ENCODE assay signal across 11 cellular contexts in genomic region chr16:78199325-78200022, GRCh38.
"Had no signal": no experiment of that assay in that cellular context is flagged by ENCODE, and none has a peak within 500 bp of the region (broad histone marks: within the 10 kb centered on the region; RNA-seq: fewer than 3 reads in every experiment).

No MANE protein-coding gene starts in this region.

- H3K4me3 Mint-ChIP-seq: activated CD4-positive, alpha-beta memory T cell treated with anti-CD3 and anti-CD28 coated beads, Interleukin-2, amount 10 ng/mL, durations not matched to agents 7 days and 5 days; activated CD4-positive, alpha-beta T cell treated with anti-CD3 and anti-CD28 coated beads for 36 hours; activated naive CD4-positive, alpha-beta T cell treated with anti-CD3 and anti-CD28 coated beads, Interleukin-2, amount 10 ng/mL, durations not matched to agents 7 days and 5 days; activated T-cell treated with anti-CD3 and anti-CD28 coated beads, Interleukin-2, amount 50 U/mL, for 24 hours; stimulated activated memory B cell treated with anti-CD40 and anti-IgM and Interleukin-4, amounts not matched to agents 10 μg/mL and 1 μg/mL and 100 μg/mL, for 72 hours; T-helper 1 cell treated with Interleukin-12 subunit alpha and Interleukin-12 subunit beta and Interleukin-4 antibody, amounts not matched to agents 30 μg/mL and 1 μg/mL, for 36 hours had no signal

- ATAC-seq: activated CD4-positive, alpha-beta T cell treated with anti-CD3 and anti-CD28 coated beads for 36 hours; left ventricle myocardium superior; stimulated activated memory B cell treated with anti-CD40 and anti-IgM and Interleukin-4, amounts not matched to agents 10 μg/mL and 1 μg/mL and 100 μg/mL, for 72 hours had no signal

- H3K27me3 Mint-ChIP-seq: activated CD4-positive, alpha-beta memory T cell treated with anti-CD3 and anti-CD28 coated beads, Interleukin-2, amount 10 ng/mL, durations not matched to agents 7 days and 5 days; activated CD4-positive, alpha-beta T cell treated with anti-CD3 and anti-CD28 coated beads for 36 hours; activated naive CD4-positive, alpha-beta T cell treated with anti-CD3 and anti-CD28 coated beads, Interleukin-2, amount 10 ng/mL, durations not matched to agents 7 days and 5 days; activated T-cell treated with anti-CD3 and anti-CD28 coated beads, Interleukin-2, amount 50 U/mL, for 24 hours; stimulated activated memory B cell treated with anti-CD40 and anti-IgM and Interleukin-4, amounts not matched to agents 10 μg/mL and 1 μg/mL and 100 μg/mL, for 72 hours had no signal

- DNase-seq: activated CD4-positive, alpha-beta memory T cell treated with anti-CD3 and anti-CD28 coated beads, Interleukin-2, amount 10 ng/mL, durations not matched to agents 7 days and 5 days; activated CD4-positive, alpha-beta T cell treated with anti-CD3 and anti-CD28 coated beads for 36 hours; activated naive CD4-positive, alpha-beta T cell treated with anti-CD3 and anti-CD28 coated beads, Interleukin-2, amount 10 ng/mL, durations not matched to agents 7 days and 5 days; activated T-cell treated with anti-CD3 and anti-CD28 coated beads, Interleukin-2, amount 50 U/mL, for 24 hours; dorsolateral prefrontal cortex; left ventricle myocardium superior; ovary; stimulated activated CD4-positive, alpha-beta T cell treated with anti-CD3 and anti-CD28 coated beads, Interleukin-2, amount 100 ng/mL, for 48 hours; thyroid gland had no signal

- H3K27ac Mint-ChIP-seq: activated CD4-positive, alpha-beta memory T cell treated with anti-CD3 and anti-CD28 coated beads, Interleukin-2, amount 10 ng/mL, durations not matched to agents 7 days and 5 days; activated CD4-positive, alpha-beta T cell treated with anti-CD3 and anti-CD28 coated beads for 36 hours; activated naive CD4-positive, alpha-beta T cell treated with anti-CD3 and anti-CD28 coated beads, Interleukin-2, amount 10 ng/mL, durations not matched to agents 7 days and 5 days; activated T-cell treated with anti-CD3 and anti-CD28 coated beads, Interleukin-2, amount 50 U/mL, for 24 hours; stimulated activated memory B cell treated with anti-CD40 and anti-IgM and Interleukin-4, amounts not matched to agents 10 μg/mL and 1 μg/mL and 100 μg/mL, for 72 hours; T-helper 1 cell treated with Interleukin-12 subunit alpha and Interleukin-12 subunit beta and Interleukin-4 antibody, amounts not matched to agents 30 μg/mL and 1 μg/mL, for 36 hours had no signal

- H3K36me3 Mint-ChIP-seq: activated naive CD4-positive, alpha-beta T cell treated with anti-CD3 and anti-CD28 coated beads, Interleukin-2, amount 10 ng/mL, durations not matched to agents 7 days and 5 days; stimulated activated memory B cell treated with anti-CD40 and anti-IgM and Interleukin-4, amounts not matched to agents 10 μg/mL and 1 μg/mL and 100 μg/mL, for 72 hours had no signal

- H3K9me3 ChIP-seq: ovary, thyroid gland had no signal

- H3K36me3 ChIP-seq: ovary, thyroid gland had no signal

- H3K27ac ChIP-seq: dorsolateral prefrontal cortex, ovary, thyroid gland had no signal

- H3K4me1 Mint-ChIP-seq: activated CD4-positive, alpha-beta memory T cell treated with anti-CD3 and anti-CD28 coated beads, Interleukin-2, amount 10 ng/mL, durations not matched to agents 7 days and 5 days; activated CD4-positive, alpha-beta T cell treated with anti-CD3 and anti-CD28 coated beads for 36 hours; activated naive CD4-positive, alpha-beta T cell treated with anti-CD3 and anti-CD28 coated beads, Interleukin-2, amount 10 ng/mL, durations not matched to agents 7 days and 5 days had no signal

- H3K9me3 Mint-ChIP-seq: activated CD4-positive, alpha-beta memory T cell treated with anti-CD3 and anti-CD28 coated beads, Interleukin-2, amount 10 ng/mL, durations not matched to agents 7 days and 5 days; activated naive CD4-positive, alpha-beta T cell treated with anti-CD3 and anti-CD28 coated beads, Interleukin-2, amount 10 ng/mL, durations not matched to agents 7 days and 5 days; activated T-cell treated with anti-CD3 and anti-CD28 coated beads, Interleukin-2, amount 50 U/mL, for 24 hours; stimulated activated memory B cell treated with anti-CD40 and anti-IgM and Interleukin-4, amounts not matched to agents 10 μg/mL and 1 μg/mL and 100 μg/mL, for 72 hours; T-helper 1 cell treated with Interleukin-12 subunit alpha and Interleukin-12 subunit beta and Interleukin-4 antibody, amounts not matched to agents 30 μg/mL and 1 μg/mL, for 36 hours had no signal

- H3K4me1 ChIP-seq: thyroid gland had no signal

- H3K4me3 ChIP-seq: dorsolateral prefrontal cortex, ovary, thyroid gland had no signal

- H3K27me3 ChIP-seq: dorsolateral prefrontal cortex, ovary, thyroid gland had no signal
